ENCODE assay signal across 35 cellular contexts in the genomic region with DNA sequence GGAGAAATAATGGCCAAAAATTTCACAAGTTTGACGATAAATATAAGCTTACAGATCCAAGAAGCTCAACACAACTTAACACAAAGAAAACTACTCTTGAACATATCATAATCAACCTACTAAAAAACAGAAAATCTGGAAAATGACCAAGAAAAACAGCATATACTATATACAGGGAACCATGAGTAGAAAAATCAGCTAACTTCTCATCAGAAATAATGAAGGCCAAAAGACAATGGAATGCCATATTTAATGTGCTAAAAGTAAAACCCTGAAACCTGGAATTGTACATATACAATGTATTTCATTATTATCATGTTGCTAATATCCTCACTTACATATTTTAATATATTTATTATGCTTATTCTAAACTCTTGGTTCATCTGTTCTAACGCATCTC.
"Had no signal": no experiment of that assay in that cellular context is flagged by ENCODE, and none has a peak within 500 bp of the region (broad histone marks: within the 10 kb centered on the region; RNA-seq: fewer than 3 reads in every experiment).

No MANE protein-coding gene starts in this region.

- H3K27me3 ChIP-seq: MG63 had no signal

- H3K36me3 ChIP-seq: MG63 had no signal

- H3K4me3 ChIP-seq: MG63 had no signal

- DNase-seq: Kasumi-1, MG63, MM.1S, MV-4-11, NCI-H1048, NCI-H1092, NCI-H1092 treated with DMSO at 0.1 percent for 48 hours, NCI-H1105, NCI-H1105 treated with DMSO at 0.1 percent for 48 hours, NCI-H1417, NCI-H1417 treated with DMSO at 0.1 percent for 48 hours, NCI-H1436, NCI-H1436 treated with DMSO at 0.1 percent for 48 hours, NCI-H146, NCI-H1694, NCI-H1694 treated with DMSO at 0.1 percent for 48 hours, NCI-H187, NCI-H187 treated with DMSO at 0.1 percent for 48 hours, NCI-H1930, NCI-H2029, NCI-H2029 treated with DMSO at 0.1 percent for 48 hours, NCI-H2081, NCI-H2081 treated with DMSO at 0.1 percent for 48 hours, NCI-H2107, NCI-H2171, NCI-H2171 treated with DMSO at 0.1 percent for 48 hours, NCI-H2227 treated with DMSO at 0.1 percent for 48 hours, NCI-H226, NCI-H345, NCI-H446, NCI-H446 treated with DMSO at 0.1 percent for 48 hours, NCI-H510A, NCI-H510A treated with DMSO at 0.1 percent for 48 hours, NCI-H524, NCI-H524 treated with DMSO at 0.1 percent for 48 hours had no signal
